16 cellular contexts compared by ENCODE assay signal in genomic region chr11:72680624-72681158, GRCh38. TPM values are rescaled to one million over a fixed set of nuclear protein-coding genes. Genes with fewer than 3 reads are reported as not detected.
DNase-seq lines count a peak whose midpoint lies in the region; ATAC-seq and TF ChIP-seq lines count a peak whose summit lies in the region.
"Had no signal": no experiment of that assay in that cellular context is flagged by ENCODE, and none has a peak within 500 bp of the region (broad histone marks: within the 10 kb centered on the region; RNA-seq: fewer than 3 reads in every experiment).

No MANE protein-coding gene starts in this region.

- H3K27ac Mint-ChIP-seq in stimulated activated naive CD8-positive, alpha-beta T cell treated with anti-CD3 and anti-CD28 coated beads, Interleukin-15, amount 100 ng/mL, for 72 hours = peak overlapping the region; percentile 14 to 52
- H3K27ac Mint-ChIP-seq in brain (peak overlapping the region in 3 of 5 experiments; percentile 68 to 87 (median 69)), naive B cell (peak overlapping the region in 5 of 6 donors; percentile 10 to 89 (median 82))

- H3K36me3 Mint-ChIP-seq in brain (no peaks in the 10 kb centered on the region), naive B cell (no peaks in the 10 kb centered on the region)

- H3K27me3 Mint-ChIP-seq in stimulated activated naive CD8-positive, alpha-beta T cell treated with anti-CD3 and anti-CD28 coated beads, Interleukin-15, amount 100 ng/mL, for 72 hours = peaks cover 43% of the 10 kb centered on the region
- peaks cover 29% of the 10 kb centered on the region for H3K27me3 Mint-ChIP-seq in brain
- H3K27me3 Mint-ChIP-seq in naive B cell = peaks cover 0 to 11% (median 0%) of the 10 kb centered on the region in 3 donors

- no peaks in the 10 kb centered on the region for H3K9me3 Mint-ChIP-seq in stimulated activated naive CD8-positive, alpha-beta T cell treated with anti-CD3 and anti-CD28 coated beads, Interleukin-15, amount 100 ng/mL, for 72 hours
- H3K9me3 Mint-ChIP-seq in brain (no peaks in the 10 kb centered on the region), naive B cell (peaks cover 0 to 1% (median 0%) of the 10 kb centered on the region in 7 donors)

- no peaks in the 10 kb centered on the region for H3K36me3 ChIP-seq in mucosa of descending colon (ENCODE audit: low read depth)

- no peak overlapping the region for H3K4me3 ChIP-seq in mucosa of descending colon
- H3K4me3 ChIP-seq: HAP-1, PC-9 had no signal

- intact Hi-C loops in mucosa of descending colon (cut with DNase I, micrococcal nuclease) = loop anchor here in 1 of 2 donors (10.0 kb wide), 1 partner anchor 96 kb away; no protein-coding TSS in a partner anchor

- no peak overlapping the region for H3K4me3 Mint-ChIP-seq in stimulated activated naive CD8-positive, alpha-beta T cell treated with anti-CD3 and anti-CD28 coated beads, Interleukin-15, amount 100 ng/mL, for 72 hours
- H3K4me3 Mint-ChIP-seq in brain (no peak overlapping the region), naive B cell (no peak overlapping the region)

- TF ChIP-seq CTCF in brain (conservative IDR thresholded peaks at IDR 0.05) (no peak), mucosa of descending colon (IDR thresholded peaks at IDR 0.05) (no peak)

- H3K9me3 ChIP-seq in mucosa of descending colon = no peaks in the 10 kb centered on the region
- H3K9me3 ChIP-seq: HAP-1 had no signal

- peaks cover 41% of the 10 kb centered on the region for H3K4me1 Mint-ChIP-seq in stimulated activated naive CD8-positive, alpha-beta T cell treated with anti-CD3 and anti-CD28 coated beads, Interleukin-15, amount 100 ng/mL, for 72 hours
- peaks cover 49% of the 10 kb centered on the region for H3K4me1 Mint-ChIP-seq in brain
- peaks cover 22 to 43% (median 37%) of the 10 kb centered on the region in 3 donors for H3K4me1 Mint-ChIP-seq in naive B cell

- H3K4me1 ChIP-seq in mucosa of descending colon (ENCODE audit: low read depth) = no peaks in the 10 kb centered on the region
- H3K4me1 ChIP-seq: HAP-1 had no signal

- no peak for DNase-seq in stimulated activated naive CD8-positive, alpha-beta T cell treated with anti-CD3 and anti-CD28 coated beads, Interleukin-15, amount 100 ng/mL, for 72 hours
- no peak for DNase-seq in stimulated activated naive CD8-positive, alpha-beta T cell treated with anti-CD3 and anti-CD28 coated beads, Interleukin-15, Interleukin-2, amounts not matched to agents 100 U/mL and 50 U/mL, for 24 hours
- DNase-seq in naive B cell (no peak), mucosa of descending colon (no peak), AML-193 (lab: John Stamatoyannopoulos, UW) (no peak), T-helper 1 cell (no peak)
- DNase-seq: Karpas-422, NCI-H1092, NCI-H1436 treated with DMSO at 0.1 percent for 48 hours, NCI-H2029, NCI-H2171, PC-9, SIG-M5 had no signal

- ATAC-seq in stimulated activated naive CD8-positive, alpha-beta T cell treated with anti-CD3 and anti-CD28 coated beads, Interleukin-15, amount 100 ng/mL, for 72 hours = no peak
- ATAC-seq in stimulated activated naive CD8-positive, alpha-beta T cell treated with anti-CD3 and anti-CD28 coated beads, Interleukin-15, Interleukin-2, amounts not matched to agents 100 U/mL and 50 U/mL, for 24 hours = no peak
- no peak for ATAC-seq in naive B cell (ENCODE audit: low read depth in 2 of 2)
- no peak for ATAC-seq in mucosa of descending colon
- ATAC-seq in GM18520 (IDR thresholded peaks at IDR 0.05; ENCODE audit: unreplicated experiment) = no peak

RNA-seq across cellular contexts. Expression of gene PDE2A, which starts 6.5 kb away (rescaled TPM):
- polyA plus RNA-seq in brain (ENCODE audit: insufficient read depth, low read depth, low replicate concordance) (26.1 TPM), naive B cell (ENCODE audit: low read depth in 6 of 6) (under 1 TPM in 3 of 6 donors, not detected in 3; 0.18 to 0.44 (median 0.36) TPM)
- total RNA-seq in mucosa of descending colon = 10 to 100 TPM in 1 of 3 donors, 1 to 10 TPM in 2; 7.0 to 45.9 (median 9.6) TPM

Comparison
In these comparisons a context has a peak if more than half of its experiments do, and no peak if none do; other contexts are left out.
1. RNA of gene PDE2A, which starts 6.5 kb away (polyA plus RNA-seq): 26.1 TPM in brain (single experiment); 0.18 to 0.44 TPM in naive B cell; every median in the first group is over 10 times any median in the second.
2. Peak in every context shown above with its lines, with median percentiles within 50 percentile points of each other: H3K27ac Mint-ChIP-seq.